8 cellular contexts compared by ENCODE assay signal in genomic region chr3:120743081-120743365, GRCh38. TPM values are rescaled to one million over a fixed set of nuclear protein-coding genes. Genes with fewer than 3 reads are reported as not detected.
DNase-seq lines count a peak whose midpoint lies in the region; ATAC-seq, FAIRE-seq and TF ChIP-seq lines count a peak whose summit lies in the region.

No MANE protein-coding gene starts in this region.

- DNase-seq in heart right ventricle (no peak), Right ventricle myocardium inferior (ENCODE audit: missing footprints) (no peak), keratinocyte (ENCODE audit: low read depth, low spot score) (no peak), NCI-H187 treated with DMSO at 0.1 percent for 48 hours (lab: John Stamatoyannopoulos, UW) (no peak), retina (no peak)
- DNase-seq in activated CD4-positive, alpha-beta T cell treated with anti-CD3 and anti-CD28 coated beads, Interleukin-2, amount 50 U/mL, for 48 hours = no peak

- H3K9me3 ChIP-seq in heart right ventricle = peaks cover 0 to 4% (median 0%) of the 10 kb centered on the region in 11 donors
- H3K9me3 ChIP-seq in keratinocyte (ENCODE audit: control insufficient read depth, low read depth, low read length) = peaks cover 2% of the 10 kb centered on the region
- no peaks in the 10 kb centered on the region for H3K9me3 ChIP-seq in thymus (ENCODE audit: control insufficient read depth)

- H3K4me1 ChIP-seq in heart right ventricle (peaks cover 4 to 32% (median 21%) of the 10 kb centered on the region in 9 donors), keratinocyte (ENCODE audit: control insufficient read depth, extremely low read depth, insufficient read depth, low read length) (peaks cover 9% of the 10 kb centered on the region), thymus (ENCODE audit: control insufficient read depth, insufficient read depth, low read length) (peaks cover 9% of the 10 kb centered on the region)

- H3K27me3 Mint-ChIP-seq in activated naive CD8-positive, alpha-beta T cell = no peaks in the 10 kb centered on the region

- peaks cover 43% of the 10 kb centered on the region for H3K4me1 Mint-ChIP-seq in activated naive CD8-positive, alpha-beta T cell (ENCODE audit: low read depth)

- peak overlapping the region; percentile 23 to 95 (median 84) for H3K4me3 ChIP-seq in heart right ventricle
- peak overlapping the region; percentile 67 to 93 (median 82) for H3K4me3 ChIP-seq in keratinocyte (ENCODE audit: control insufficient read depth in 2 of 3, extremely low read depth in 1 of 3, insufficient read depth in 2 of 3, low read depth in 1 of 3, low read length in 3 of 3)
- peak overlapping the region; percentile 90 for H3K4me3 ChIP-seq in thymus (ENCODE audit: low read length)

- H3K27ac Mint-ChIP-seq in activated naive CD8-positive, alpha-beta T cell = peak overlapping the region; percentile 97

- dilution Hi-C loops in keratinocyte (cut with MboI; ENCODE audit: extremely low pct_ligation_motif_present, low sequenced_read_pairs) = no loop called here

- H3K9me1 ChIP-seq in keratinocyte (ENCODE audit: control insufficient read depth, extremely low read depth, insufficient read depth, low read length) = no peaks in the 10 kb centered on the region

- intact Hi-C loops in heart right ventricle (cut with DNase I) (loop anchor here in 5 of 10 donors (5.0 kb wide), 4 partner anchors 126 to 326 kb away; partner anchors contain the start of gene NDUFB4 (in 4 of the 5)), Right ventricle myocardium inferior (cut with DNase I) (loop anchor here (5.0 kb wide), 2 partner anchors 146 to 326 kb away; partner anchors contain the start of gene NDUFB4)

- H4K20me1 ChIP-seq in keratinocyte (ENCODE audit: control insufficient read depth, extremely low read depth, insufficient read depth, low read length) = no peaks in the 10 kb centered on the region

- no peaks in the 10 kb centered on the region for H3K9me3 Mint-ChIP-seq in activated naive CD8-positive, alpha-beta T cell (ENCODE audit: low read depth)

- H2AFZ ChIP-seq in keratinocyte (ENCODE audit: control insufficient read depth, low read length) = peak overlapping the region; percentile 75

- peaks cover 53% of the 10 kb centered on the region for H3K79me2 ChIP-seq in keratinocyte (ENCODE audit: control insufficient read depth, insufficient read depth, low read length)

- peak overlapping the region; percentile 92 for H3K4me3 Mint-ChIP-seq in activated naive CD8-positive, alpha-beta T cell

- ATAC-seq in heart right ventricle = no peak
- no peak for ATAC-seq in Right ventricle myocardium inferior

- peak overlapping the region; percentile 3 to 99 (median 92) for H3K27ac ChIP-seq in heart right ventricle
- peak overlapping the region; percentile 99 for H3K27ac ChIP-seq in keratinocyte (ENCODE audit: control insufficient read depth, insufficient read depth, low read length)
- peak overlapping the region; percentile 82 for H3K27ac ChIP-seq in thymus (ENCODE audit: low read depth)

- TF ChIP-seq CTCF in heart right ventricle (IDR thresholded peaks at IDR 0.05) (no peak), keratinocyte (optimal IDR thresholded peaks at IDR 0.05 in 1 of 3, IDR thresholded peaks at IDR 0.05 in 1 of 3, conservative IDR thresholded peaks at IDR 0.05 in 1 of 3; ENCODE audit: extremely low read depth in 1 of 3, insufficient read depth in 2 of 3, low read length in 3 of 3) (no peak)

- FAIRE-seq in keratinocyte (lab: Jason Lieb, UNC) = no peak

- H3K4me2 ChIP-seq in keratinocyte (ENCODE audit: control insufficient read depth, extremely low read depth, insufficient read depth, low read depth, low read length) = peak overlapping the region; percentile 96

- peaks cover 0 to 9% (median 0%) of the 10 kb centered on the region in 9 donors for H3K36me3 ChIP-seq in heart right ventricle
- H3K36me3 ChIP-seq in keratinocyte (ENCODE audit: control insufficient read depth in 2 of 2, extremely low read depth in 1 of 2, insufficient read depth in 2 of 2, low read length in 2 of 2) = peaks cover 0 to under 1% of the 10 kb centered on the region in 2 experiments
- no peaks in the 10 kb centered on the region for H3K36me3 ChIP-seq in thymus (ENCODE audit: control insufficient read depth, insufficient read depth)

- WGBS in heart right ventricle, 2 donors = 0 to 1% methylated on average over 12 of the region's 12 CpGs
- WGBS in thymus = under 1% methylated on average over 12 of the region's 12 CpGs

- peak overlapping the region; percentile 98 for H3K9ac ChIP-seq in keratinocyte (ENCODE audit: control insufficient read depth, extremely low read depth, insufficient read depth, low read length)

- H3K27me3 ChIP-seq in heart right ventricle = no peaks in the 10 kb centered on the region
- H3K27me3 ChIP-seq in keratinocyte (ENCODE audit: control insufficient read depth, extremely low read depth, insufficient read depth, low read length) = no peaks in the 10 kb centered on the region
- H3K27me3 ChIP-seq in thymus (ENCODE audit: control insufficient read depth, insufficient read depth) = no peaks in the 10 kb centered on the region

- H3K36me3 Mint-ChIP-seq in activated naive CD8-positive, alpha-beta T cell = peaks cover 6% of the 10 kb centered on the region

RNA-seq across cellular contexts. Expression of gene GTF2E1, which starts 0.5 kb away (rescaled TPM):
- 10 to 100 TPM in 8 of 10 donors, 1 to 10 TPM in 2; 7.9 to 16.2 (median 11.7) TPM for total RNA-seq in heart right ventricle
- polyA plus RNA-seq in heart right ventricle = 1 to 10 TPM; 3.7 to 4.2 TPM
- total RNA-seq in Right ventricle myocardium inferior = 15.0 TPM
- polyA plus RNA-seq in keratinocyte = 8.3 to 14.8 TPM (median 13.2 TPM) in 3 replicates
- 5.6 TPM for polyA plus RNA-seq in keratinocyte (2011; ENCODE audit: low read depth)
- 6.9 and 10.4 TPM in 2 replicates for polyA plus RNA-seq in keratinocyte (2011; cell fraction: cytosol; rRNA removed)
- 12.7 and 17.7 TPM in 2 replicates for polyA plus RNA-seq in keratinocyte (2011; cell fraction: nucleus; rRNA removed)
- 8.3 and 9.1 TPM in 2 replicates for polyA plus RNA-seq in keratinocyte (2012; ENCODE audit: low replicate concordance)
- 15.0 to 19.4 TPM (median 16.6 TPM) in 3 replicates for polyA minus RNA-seq in keratinocyte
- 6.5 TPM for polyA minus RNA-seq in keratinocyte (2011; cell fraction: cytosol; rRNA and poly(A)+ RNA removed)
- 7.6 and 12.0 TPM in 2 replicates for polyA minus RNA-seq in keratinocyte (2011; cell fraction: nucleus; rRNA and poly(A)+ RNA removed)
- polyA plus RNA-seq in thymus = 11.1 TPM

RNA-seq across cellular contexts. Expression of gene RABL3, which starts 0.7 kb away (rescaled TPM):
- total RNA-seq in heart right ventricle (10 to 100 TPM; 13.8 to 33.9 (median 23.3) TPM), Right ventricle myocardium inferior (18.2 TPM)
- polyA plus RNA-seq in heart right ventricle (1 to 10 TPM; 2.8 to 8.7 TPM), keratinocyte (7.6 to 13.4 TPM (median 8.2 TPM) in 3 replicates), thymus (8.5 TPM)
- 11.6 TPM for polyA plus RNA-seq in keratinocyte (2011; ENCODE audit: low read depth)
- polyA plus RNA-seq in keratinocyte (2011; cell fraction: cytosol; rRNA removed) = 6.6 and 13.2 TPM in 2 replicates
- polyA plus RNA-seq in keratinocyte (2011; cell fraction: nucleus; rRNA removed) = 6.6 and 8.3 TPM in 2 replicates
- 16.7 and 19.5 TPM in 2 replicates for polyA plus RNA-seq in keratinocyte (2012; ENCODE audit: low replicate concordance)
- 2.9 to 15.6 TPM (median 10.7 TPM) in 3 replicates for polyA minus RNA-seq in keratinocyte
- polyA minus RNA-seq in keratinocyte (2011; cell fraction: cytosol; rRNA and poly(A)+ RNA removed) = 5.8 TPM
- polyA minus RNA-seq in keratinocyte (2011; cell fraction: nucleus; rRNA and poly(A)+ RNA removed) = 3.4 and 8.5 TPM in 2 replicates
